Comparison of ENCODE assay signal across 25 cellular contexts in the genomic region with DNA sequence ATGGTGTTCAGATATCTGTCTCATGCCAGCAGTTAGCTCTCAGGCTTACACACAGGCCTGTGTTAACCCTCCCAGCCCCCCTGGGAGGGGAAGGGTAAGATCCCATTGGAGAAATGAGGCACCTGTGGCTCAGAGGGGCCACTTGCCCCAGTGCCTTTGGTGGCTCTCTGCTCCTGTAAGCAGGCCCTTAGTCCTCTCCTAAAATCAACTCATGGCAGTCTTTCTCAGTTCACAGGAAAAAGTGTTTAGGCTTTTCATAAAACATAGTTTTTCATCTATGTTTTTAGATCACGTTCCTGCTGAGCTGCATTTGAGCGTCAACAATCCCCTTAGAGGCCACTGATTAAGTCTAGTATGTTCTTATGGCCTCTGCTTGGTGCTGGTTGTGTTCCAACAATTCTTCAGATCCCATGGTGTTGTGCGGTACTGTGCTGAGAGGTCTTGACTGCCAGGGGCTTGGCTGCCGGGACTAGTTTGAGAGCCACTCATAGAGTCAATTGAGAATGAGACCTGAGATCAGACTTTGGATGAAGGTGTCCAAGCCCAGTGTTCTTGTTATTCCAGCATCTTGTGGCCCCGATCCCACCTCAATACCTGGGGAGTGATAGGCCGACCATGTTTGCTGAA. TPM values are rescaled to one million over a fixed set of nuclear protein-coding genes. Genes with fewer than 3 reads are reported as not detected.
"Had no signal": no experiment of that assay in that cellular context is flagged by ENCODE, and none has a peak within 500 bp of the region (broad histone marks: within the 10 kb centered on the region; RNA-seq: fewer than 3 reads in every experiment).

No MANE protein-coding gene starts in this region.

- H3K9ac ChIP-seq: neural progenitor cell had no signal

- H3K27ac ChIP-seq: esophagus squamous epithelium, gastroesophageal sphincter, neural progenitor cell, sigmoid colon, thoracic aorta, WERI-Rb-1 had no signal

- H3K4me1 ChIP-seq: esophagus squamous epithelium, gastroesophageal sphincter, neural progenitor cell had no signal

- ATAC-seq: activated CD8-positive, alpha-beta T cell treated with anti-CD3 and anti-CD28 coated beads, Interleukin-2, amount 10 ng/mL, durations not matched to agents 7 days and 5 days; gastroesophageal sphincter; naive thymus-derived CD4-positive, alpha-beta T cell; T-cell had no signal

- H3K27me3 Mint-ChIP-seq: activated naive CD4-positive, alpha-beta T cell treated with anti-CD3 and anti-CD28 coated beads, Interleukin-2, amount 50 U/mL, for 24 hours; naive thymus-derived CD4-positive, alpha-beta T cell; progenitor cell of endocrine pancreas; T-cell had no signal

- H3K9me3 ChIP-seq: esophagus squamous epithelium, gastroesophageal sphincter, sigmoid colon, thoracic aorta had no signal

- H3K27me3 ChIP-seq: esophagus squamous epithelium, gastroesophageal sphincter, neural progenitor cell, sigmoid colon had no signal

- H3K4me2 ChIP-seq: neural progenitor cell, smooth muscle cell had no signal

- H3K36me3 ChIP-seq: neural progenitor cell had no signal

- FAIRE-seq: islet of Langerhans, TTC549 had no signal

- H3K4me3 Mint-ChIP-seq: activated CD8-positive, alpha-beta T cell treated with anti-CD3 and anti-CD28 coated beads, Interleukin-2, amount 10 ng/mL, durations not matched to agents 7 days and 5 days; activated naive CD4-positive, alpha-beta T cell treated with anti-CD3 and anti-CD28 coated beads, Interleukin-2, amount 50 U/mL, for 24 hours; brain; naive thymus-derived CD4-positive, alpha-beta T cell; neural progenitor cell; T-cell had no signal

- H3K4me3 ChIP-seq: esophagus squamous epithelium, gastroesophageal sphincter, neural progenitor cell, sigmoid colon, smooth muscle cell, thoracic aorta had no signal

- H3K4me1 Mint-ChIP-seq: activated naive CD4-positive, alpha-beta T cell treated with anti-CD3 and anti-CD28 coated beads, Interleukin-2, amount 50 U/mL, for 24 hours; brain; T-cell had no signal

- H2AFZ ChIP-seq: neural progenitor cell had no signal

- H3K27ac Mint-ChIP-seq: activated CD8-positive, alpha-beta T cell treated with anti-CD3 and anti-CD28 coated beads, Interleukin-2, amount 10 ng/mL, durations not matched to agents 7 days and 5 days; progenitor cell of endocrine pancreas had no signal

- DNase-seq: activated CD4-positive, alpha-beta T cell treated with anti-CD3 and anti-CD28 coated beads, Interleukin-2, amount 50 U/mL, for 1 hour; activated CD4-positive, CD25-positive, alpha-beta regulatory T cell treated with anti-CD3 and anti-CD28 coated beads, Interleukin-2, amount 50 U/mL, for 72 hours; activated CD8-positive, alpha-beta T cell treated with anti-CD3 and anti-CD28 coated beads, Interleukin-2, amount 10 ng/mL, durations not matched to agents 7 days and 5 days; activated gamma-delta T cell treated with Interleukin-2 at 50 U/mL for 16 hours; caudate nucleus; effector memory CD4-positive, alpha-beta T cell; esophagus squamous epithelium; head of caudate nucleus; naive thymus-derived CD4-positive, alpha-beta T cell; retina; sigmoid colon; stimulated activated CD4-positive, alpha-beta T cell treated with anti-CD3 and anti-CD28 coated beads, Interleukin-2, amount 100 ng/mL, for 48 hours; stimulated activated CD8-positive, alpha-beta memory T cell treated with anti-CD3 and anti-CD28 coated beads, Interleukin-4, amount 100 ng/mL, for 48 hours; stimulated activated naive CD4-positive, alpha-beta T cell treated with Interleukin-2 at 50 U/mL for 16 hours; T-cell; WERI-Rb-1 had no signal

- H3K9me3 Mint-ChIP-seq: activated naive CD4-positive, alpha-beta T cell treated with anti-CD3 and anti-CD28 coated beads, Interleukin-2, amount 50 U/mL, for 24 hours; brain; naive thymus-derived CD4-positive, alpha-beta T cell; neural progenitor cell; T-cell had no signal

RNA-seq across cellular contexts. Expression of gene DOC2A, which starts 26.6 kb away (rescaled TPM):
- polyA plus RNA-seq: smooth muscle cell had no signal
